8 cellular contexts compared by ENCODE assay signal in genomic region chr19:9934132-9934950, GRCh38. TPM values are rescaled to one million over a fixed set of nuclear protein-coding genes. Genes with fewer than 3 reads are reported as not detected.
DNase-seq lines count a peak whose midpoint lies in the region; ATAC-seq and TF ChIP-seq lines count a peak whose summit lies in the region.

No MANE protein-coding gene starts in this region.

- H3K36me3 Mint-ChIP-seq in effector memory CD8-positive, alpha-beta T cell (ENCODE audit: insufficient read depth): peaks cover 6% of the 10 kb centered on the region

- peaks cover 20% of the 10 kb centered on the region for H3K4me1 ChIP-seq in A673 (ENCODE audit: insufficient read depth, low read length, poor library complexity, severe bottlenecking)
- peaks cover 10% of the 10 kb centered on the region for H3K4me1 ChIP-seq in mesenchymal stem cell (ENCODE audit: control insufficient read depth, insufficient read depth, low read depth, low read length)

- TF ChIP-seq CTCF in A673 (conservative IDR thresholded peaks at IDR 0.05; ENCODE audit: low read depth, low read length) (peak; percentile 94), GM13976 (IDR thresholded peaks at IDR 0.05; ENCODE audit: borderline replicate concordance, control extremely low read depth, extremely low read depth, insufficient read depth, missing control alignments) (peak; percentile 80)

- WGBS in mesenchymal stem cell: 12% methylated on average over 19 of the region's 23 CpGs

- H4K8ac ChIP-seq in mesenchymal stem cell (ENCODE audit: low read length): no peak overlapping the region

- no peak overlapping the region for H2BK15ac ChIP-seq in mesenchymal stem cell (ENCODE audit: low read depth, poor library complexity, severe bottlenecking)

- H2AK5ac ChIP-seq in mesenchymal stem cell (ENCODE audit: low read length, severe bottlenecking): no peak overlapping the region

- no peaks in the 10 kb centered on the region for H3K79me1 ChIP-seq in mesenchymal stem cell (replicated peaks; ENCODE audit: low read length, poor library complexity, severe bottlenecking)

- H3K4me3 ChIP-seq in A673 (ENCODE audit: low read depth, low read length, poor library complexity, severe bottlenecking) (peak overlapping the region; percentile 76), mesenchymal stem cell (ENCODE audit: insufficient read depth in 1 of 2, low read depth in 1 of 2, low read length in 2 of 2) (peak overlapping the region in 1 of 2 experiments; percentile 88)

- no peak overlapping the region for H3K23ac ChIP-seq in mesenchymal stem cell (ENCODE audit: low read length in 2 of 2)

- peak; percentile 96 for DNase-seq in A673 (ENCODE audit: low spot score)
- DNase-seq in GM13976 (ENCODE audit: low spot score): peak; percentile 91
- DNase-seq in NCI-H82 (lab: John Stamatoyannopoulos, UW): peak; percentile 83
- DNase-seq in activated CD8-positive, alpha-beta memory T cell treated with anti-CD3 and anti-CD28 coated beads for 24 hours: peak; percentile 96
- DNase-seq in effector memory CD8-positive, alpha-beta T cell: peak; percentile 86 to 87 (median 86)
- peak; percentile 72 for DNase-seq in mesenchymal stem cell
- DNase-seq in stimulated activated CD8-positive, alpha-beta memory T cell treated with anti-CD3 and anti-CD28 coated beads, Interleukin-15, amount 100 ng/mL, for 48 hours (ENCODE audit: low read depth in 2 of 2): peak; percentile 68 to 71
- DNase-seq in NCI-H128 (lab: John Stamatoyannopoulos, UW; ENCODE audit: unreplicated experiment): no peak

- peak; percentile 81 for ATAC-seq in effector memory CD8-positive, alpha-beta T cell (replicated peaks)

- no peak overlapping the region for H3K4me2 ChIP-seq in mesenchymal stem cell (ENCODE audit: low read length, poor library complexity, severe bottlenecking)

- peaks cover 62 to 79% of the 10 kb centered on the region in 2 donors for H3K27me3 Mint-ChIP-seq in effector memory CD8-positive, alpha-beta T cell

- H3K18ac ChIP-seq in mesenchymal stem cell (ENCODE audit: low read depth in 1 of 2, low read length in 2 of 2): no peak overlapping the region

- H3K14ac ChIP-seq in mesenchymal stem cell (ENCODE audit: low read length in 2 of 2): no peak overlapping the region

- in situ Hi-C loops in GM13976 (cut with MboI; ENCODE audit: low sequenced_read_pairs, unreplicated experiment): loop anchor here (10.0 to 25.0 kb wide), 3 partner anchors 90 to 453 kb away; partner anchors contain the start of genes S1PR2 and TYK2

- H3K9ac ChIP-seq in mesenchymal stem cell (ENCODE audit: low read length): peak overlapping the region; percentile 20

- H3K9me3 ChIP-seq in A673 (ENCODE audit: low read depth, low read length, poor library complexity, severe bottlenecking) (no peaks in the 10 kb centered on the region), mesenchymal stem cell (ENCODE audit: control insufficient read depth, low read length) (no peaks in the 10 kb centered on the region)

- H3K27me3 ChIP-seq in A673 (replicated peaks; ENCODE audit: insufficient read depth, low read depth, low read length, poor library complexity): no peaks in the 10 kb centered on the region
- peaks cover 33 to 47% of the 10 kb centered on the region in 2 experiments for H3K27me3 ChIP-seq in mesenchymal stem cell (ENCODE audit: control insufficient read depth in 1 of 2, insufficient read depth in 1 of 2, low read length in 2 of 2)

- H3K4me3 Mint-ChIP-seq in effector memory CD8-positive, alpha-beta T cell: peak overlapping the region in 1 of 2 donors; percentile 54

- no peak overlapping the region for H2BK5ac ChIP-seq in mesenchymal stem cell (ENCODE audit: low read depth, low read length, poor library complexity, severe bottlenecking)

- TSS peak; percentile 96 for BruUV-seq in A673 (replicated peaks; lab: Mats Ljungman, UMichigan)

- H2BK120ac ChIP-seq in mesenchymal stem cell (ENCODE audit: low read depth, low read length): no peak overlapping the region

- peak overlapping the region; percentile 71 for H3K27ac ChIP-seq in A673 (ENCODE audit: low read depth, low read length, poor library complexity, severe bottlenecking)
- no peak overlapping the region for H3K27ac ChIP-seq in mesenchymal stem cell (ENCODE audit: low read length, poor library complexity, severe bottlenecking)

- H2BK12ac ChIP-seq in mesenchymal stem cell (ENCODE audit: low read length in 2 of 2): no peak overlapping the region

- CTCF ChIA-PET in A673 (lab: Charles Lee): no interaction called here

- no peak overlapping the region for H4K91ac ChIP-seq in mesenchymal stem cell (ENCODE audit: low read length)

- intact Hi-C loops in A673 (cut with micrococcal nuclease; ENCODE audit: unreplicated experiment): loop anchor here (1.0 to 5.0 kb wide), 5 partner anchors 66 to 458 kb away; partner anchors contain the start of gene P2RY11

- peaks cover 22 to 29% of the 10 kb centered on the region in 2 donors for H3K4me1 Mint-ChIP-seq in effector memory CD8-positive, alpha-beta T cell (ENCODE audit: low read depth in 2 of 2)

- H3K4ac ChIP-seq in mesenchymal stem cell (ENCODE audit: low read depth in 1 of 2, low read length in 2 of 2): no peak overlapping the region

- no peaks in the 10 kb centered on the region for H3K36me3 ChIP-seq in A673 (ENCODE audit: insufficient read depth, low read length, poor library complexity, severe bottlenecking)
- H3K36me3 ChIP-seq in mesenchymal stem cell (ENCODE audit: control insufficient read depth in 1 of 2, insufficient read depth in 2 of 2, low read depth in 1 of 2, low read length in 2 of 2): no peaks in the 10 kb centered on the region

- no peaks in the 10 kb centered on the region for H3K9me3 Mint-ChIP-seq in effector memory CD8-positive, alpha-beta T cell

- H3K27ac Mint-ChIP-seq in effector memory CD8-positive, alpha-beta T cell: peak overlapping the region in 1 of 2 donors; percentile 29

- no peak overlapping the region for H2AFZ ChIP-seq in mesenchymal stem cell (ENCODE audit: low read depth, low read length)

- POLR2A ChIA-PET in A673 (lab: Charles Lee; ENCODE audit: low non-redundant PET): no interaction called here

RNA-seq across cellular contexts. Expression of gene OLFM2, which starts 2.0 kb away (rescaled TPM):
- total RNA-seq in A673 (2021): 106 and 115 TPM in 2 replicates
- polyA plus RNA-seq in mesenchymal stem cell (2013, experiment 1 of 2): 6.3 TPM
- 5.8 TPM for polyA plus RNA-seq in mesenchymal stem cell (2013, experiment 2 of 2)
